ENCODE assay signal across 17 cellular contexts in the genomic region with DNA sequence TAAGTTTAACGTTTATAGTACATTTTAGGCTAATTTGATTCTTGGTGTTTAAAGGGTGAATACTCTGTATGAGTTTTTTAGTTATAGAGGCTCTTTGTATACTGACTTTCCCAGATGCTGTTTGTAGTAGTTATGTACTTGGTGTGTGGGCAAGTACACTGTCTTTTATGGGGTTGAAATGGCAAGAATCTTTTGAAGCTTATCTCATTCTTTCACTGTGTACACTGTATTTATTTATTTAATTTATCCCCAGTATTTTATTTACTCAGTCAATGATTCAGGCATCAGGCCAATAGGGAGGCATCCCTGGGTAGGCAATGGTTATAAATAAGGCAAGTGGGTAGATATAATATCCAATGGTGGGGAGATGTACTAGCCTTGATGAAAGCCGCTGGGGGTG.
A peak's percentile ranks its signal among the peaks of the same experiment; 100 is the strongest.
DNase-seq lines count a peak whose midpoint lies in the region; ATAC-seq lines count a peak whose summit lies in the region.
"Had no signal": no experiment of that assay in that cellular context is flagged by ENCODE, and none has a peak within 500 bp of the region (broad histone marks: within the 10 kb centered on the region; RNA-seq: fewer than 3 reads in every experiment).

No MANE protein-coding gene starts in this region.

- H2AK5ac ChIP-seq in mesenchymal stem cell (ENCODE audit: low read length, severe bottlenecking) = no peak overlapping the region

- H3K36me3 ChIP-seq in mesenchymal stem cell (ENCODE audit: control insufficient read depth in 1 of 2, insufficient read depth in 2 of 2, low read depth in 1 of 2, low read length in 2 of 2) (no peaks in the 10 kb centered on the region), SJCRH30 (no peaks in the 10 kb centered on the region)
- H3K36me3 ChIP-seq: BLaER1 treated with 17β-estradiol and CSF1 and Interleukin-3, amounts not matched to agents 10 nM and 100 nM had no signal

- H3K27me3 ChIP-seq in mesenchymal stem cell (ENCODE audit: control insufficient read depth in 1 of 2, insufficient read depth in 1 of 2, low read length in 2 of 2) (no peaks in the 10 kb centered on the region), SJCRH30 (no peaks in the 10 kb centered on the region)
- H3K27me3 ChIP-seq: BLaER1 treated with 17β-estradiol and CSF1 and Interleukin-3, amounts not matched to agents 10 nM and 100 nM had no signal

- no peak overlapping the region for H2BK12ac ChIP-seq in mesenchymal stem cell (ENCODE audit: low read length in 2 of 2)

- DNase-seq in NCI-H510A treated with DMSO at 0.1 percent for 48 hours (lab: John Stamatoyannopoulos, UW) (peak; percentile 12), NCI-H510A (lab: John Stamatoyannopoulos, UW) (no peak), HT-29 (ENCODE audit: low spot score) (peak; percentile 42), NCI-H345 treated with DMSO at 0.1 percent for 48 hours (lab: John Stamatoyannopoulos, UW; ENCODE audit: unreplicated experiment) (peak; percentile 14), mesenchymal stem cell (no peak), SJCRH30 (no peak)
- no peak for DNase-seq in activated T-cell treated with anti-CD3 and anti-CD28 coated beads, Interleukin-2, amount 50 U/mL, for 1 hour
- DNase-seq: 8988T; ACHN; Calu3; CD4-positive, CD25-positive, alpha-beta regulatory T cell; GM23248; IMR-90 had no signal

- no peak overlapping the region for H3K18ac ChIP-seq in mesenchymal stem cell (ENCODE audit: low read depth in 1 of 2, low read length in 2 of 2)

- H4K8ac ChIP-seq in mesenchymal stem cell (ENCODE audit: low read length) = no peak overlapping the region

- H3K14ac ChIP-seq in mesenchymal stem cell (ENCODE audit: low read length in 2 of 2) = no peak overlapping the region

- H3K4me3 ChIP-seq in mesenchymal stem cell (ENCODE audit: insufficient read depth in 1 of 2, low read depth in 1 of 2, low read length in 2 of 2) (no peak overlapping the region), SJCRH30 (no peak overlapping the region)
- H3K4me3 ChIP-seq: BLaER1 treated with 17β-estradiol and CSF1 and Interleukin-3, amounts not matched to agents 10 nM and 100 nM; GM12878; GM23248 had no signal

- H3K4ac ChIP-seq in mesenchymal stem cell (ENCODE audit: low read depth in 1 of 2, low read length in 2 of 2) = no peak overlapping the region

- no peak for ATAC-seq in HG03520 (IDR thresholded peaks at IDR 0.05; ENCODE audit: unreplicated experiment)
- ATAC-seq: GM12878, HCT116 had no signal

- no peak overlapping the region for H3K4me2 ChIP-seq in mesenchymal stem cell (ENCODE audit: low read length, poor library complexity, severe bottlenecking)
- H3K4me2 ChIP-seq: BLaER1 treated with 17β-estradiol and CSF1 and Interleukin-3, amounts not matched to agents 10 nM and 100 nM had no signal

- H3K4me1 ChIP-seq in mesenchymal stem cell (ENCODE audit: control insufficient read depth, insufficient read depth, low read depth, low read length) = no peaks in the 10 kb centered on the region
- no peaks in the 10 kb centered on the region for H3K4me1 ChIP-seq in SJCRH30
- H3K4me1 ChIP-seq: BLaER1 treated with 17β-estradiol and CSF1 and Interleukin-3, amounts not matched to agents 10 nM and 100 nM had no signal

- no peaks in the 10 kb centered on the region for H3K79me1 ChIP-seq in mesenchymal stem cell (replicated peaks; ENCODE audit: low read length, poor library complexity, severe bottlenecking)

- H2BK120ac ChIP-seq in mesenchymal stem cell (ENCODE audit: low read depth, low read length) = no peak overlapping the region

- no peak overlapping the region for H3K9ac ChIP-seq in mesenchymal stem cell (ENCODE audit: low read length)
- H3K9ac ChIP-seq: BLaER1 treated with 17β-estradiol and CSF1 and Interleukin-3, amounts not matched to agents 10 nM and 100 nM; GM23248 had no signal

- no peak overlapping the region for H2AFZ ChIP-seq in mesenchymal stem cell (ENCODE audit: low read depth, low read length)
- H2AFZ ChIP-seq: GM23248 had no signal

- H4K91ac ChIP-seq in mesenchymal stem cell (ENCODE audit: low read length) = no peak overlapping the region

- H2BK15ac ChIP-seq in mesenchymal stem cell (ENCODE audit: low read depth, poor library complexity, severe bottlenecking) = no peak overlapping the region

- peak overlapping the region; percentile 36 for H2BK5ac ChIP-seq in mesenchymal stem cell (ENCODE audit: low read depth, low read length, poor library complexity, severe bottlenecking)

- peaks cover 20% of the 10 kb centered on the region for H3K9me3 ChIP-seq in mesenchymal stem cell (ENCODE audit: control insufficient read depth, low read length)
- no peaks in the 10 kb centered on the region for H3K9me3 ChIP-seq in SJCRH30 (replicated peaks)

- no peak overlapping the region for H3K27ac ChIP-seq in mesenchymal stem cell (ENCODE audit: low read length, poor library complexity, severe bottlenecking)
- no peak overlapping the region for H3K27ac ChIP-seq in SJCRH30
- H3K27ac ChIP-seq: BLaER1 treated with 17β-estradiol and CSF1 and Interleukin-3, amounts not matched to agents 10 nM and 100 nM; GM23248 had no signal

- H3K23ac ChIP-seq in mesenchymal stem cell (ENCODE audit: low read length in 2 of 2) = no peak overlapping the region

- 87% methylated on average over 2 of the region's 2 CpGs for WGBS in mesenchymal stem cell

Comparison
In these comparisons a context has a peak if more than half of its experiments do, and no peak if none do; other contexts are left out.
1. DNase-seq: peak in NCI-H510A treated with DMSO at 0.1 percent for 48 hours (single experiment), HT-29 (single experiment) and NCI-H345 treated with DMSO at 0.1 percent for 48 hours (single experiment); none in NCI-H510A (single experiment), mesenchymal stem cell (single experiment), SJCRH30 (0 of 2) and activated T-cell treated with anti-CD3 and anti-CD28 coated beads, Interleukin-2, amount 50 U/mL, for 1 hour (single experiment).